In the genomic region with DNA sequence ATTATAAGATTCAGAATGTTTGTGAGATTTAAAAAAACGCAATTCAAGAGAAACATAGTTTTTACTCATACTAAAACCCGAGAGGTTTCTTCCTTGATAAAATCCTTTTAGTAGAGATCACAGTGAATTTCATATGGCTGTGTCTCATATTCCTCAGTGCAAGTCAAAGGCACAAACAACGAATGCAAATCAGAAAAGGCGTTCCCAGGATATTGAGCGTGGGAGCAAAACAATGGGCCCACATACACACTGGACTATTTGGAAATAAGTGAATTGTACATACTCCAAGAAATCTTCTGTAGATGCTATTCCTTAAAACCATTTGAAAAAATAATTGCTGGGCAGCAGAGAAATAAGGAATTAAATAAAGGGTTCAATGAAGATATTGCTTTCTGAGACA, we compare ENCODE assay signal across 2 cellular contexts.
TF ChIP-seq lines count a peak whose summit lies in the region.

No MANE protein-coding gene starts in this region.

TF ChIP-seq in IMR-90, 13 proteins besides CTCF, POLR2A, EP300 and RAD21:
- TF ChIP-seq BHLHE40 (IDR thresholded peaks at IDR 0.05; ENCODE audit: low read depth, low read length) (no peak), ELK1 (IDR thresholded peaks at IDR 0.05; ENCODE audit: borderline replicate concordance, low read depth, low read length) (no peak), NFE2L2 (IDR thresholded peaks at IDR 0.05; ENCODE audit: low read depth, low read length) (no peak), USF2 (IDR thresholded peaks at IDR 0.05; ENCODE audit: low read depth, low read length) (no peak), FOS (IDR thresholded peaks at IDR 0.05; ENCODE audit: low read depth, low read length) (no peak), CHD1 (IDR thresholded peaks at IDR 0.05; ENCODE audit: low read depth, low read length) (no peak), MAZ (IDR thresholded peaks at IDR 0.05; ENCODE audit: borderline replicate concordance, low read depth, low read length) (no peak), RFX5 (IDR thresholded peaks at IDR 0.05; ENCODE audit: low read depth, low read length) (no peak), CEBPB (IDR thresholded peaks at IDR 0.05; ENCODE audit: low read depth, low read length) (no peak), MXI1 (IDR thresholded peaks at IDR 0.05; ENCODE audit: borderline replicate concordance, low read depth, low read length) (no peak), MAFK (IDR thresholded peaks at IDR 0.05; ENCODE audit: low read depth, low read length) (no peak), RCOR1 (IDR thresholded peaks at IDR 0.05; ENCODE audit: insufficient replicate concordance, low read length) (no peak), SMC3 (IDR thresholded peaks at IDR 0.05; ENCODE audit: low read depth, low read length) (no peak)

TF ChIP-seq in WTC11, 78 proteins besides CTCF, POLR2A, EP300 and RAD21:
- TF ChIP-seq E2F4 (CRISPR knock-in tag; IDR thresholded peaks at IDR 0.05; ENCODE audit: borderline replicate concordance, low read depth) (no peak), EMX1 (CRISPR knock-in tag; IDR thresholded peaks at IDR 0.05) (no peak), TEAD1 (CRISPR knock-in tag; IDR thresholded peaks at IDR 0.05) (no peak), ATF2 (CRISPR knock-in tag; IDR thresholded peaks at IDR 0.05; ENCODE audit: borderline replicate concordance, low read depth) (no peak), ATF6 (CRISPR knock-in tag; IDR thresholded peaks at IDR 0.05) (no peak), JAZF1 (CRISPR knock-in tag; IDR thresholded peaks at IDR 0.05) (no peak), NR3C1 (CRISPR knock-in tag; conservative IDR thresholded peaks at IDR 0.05; ENCODE audit: low read depth) (no peak), ZBTB21 (CRISPR knock-in tag; IDR thresholded peaks at IDR 0.05; ENCODE audit: borderline replicate concordance) (no peak)
- TF ChIP-seq, protein P1, sequence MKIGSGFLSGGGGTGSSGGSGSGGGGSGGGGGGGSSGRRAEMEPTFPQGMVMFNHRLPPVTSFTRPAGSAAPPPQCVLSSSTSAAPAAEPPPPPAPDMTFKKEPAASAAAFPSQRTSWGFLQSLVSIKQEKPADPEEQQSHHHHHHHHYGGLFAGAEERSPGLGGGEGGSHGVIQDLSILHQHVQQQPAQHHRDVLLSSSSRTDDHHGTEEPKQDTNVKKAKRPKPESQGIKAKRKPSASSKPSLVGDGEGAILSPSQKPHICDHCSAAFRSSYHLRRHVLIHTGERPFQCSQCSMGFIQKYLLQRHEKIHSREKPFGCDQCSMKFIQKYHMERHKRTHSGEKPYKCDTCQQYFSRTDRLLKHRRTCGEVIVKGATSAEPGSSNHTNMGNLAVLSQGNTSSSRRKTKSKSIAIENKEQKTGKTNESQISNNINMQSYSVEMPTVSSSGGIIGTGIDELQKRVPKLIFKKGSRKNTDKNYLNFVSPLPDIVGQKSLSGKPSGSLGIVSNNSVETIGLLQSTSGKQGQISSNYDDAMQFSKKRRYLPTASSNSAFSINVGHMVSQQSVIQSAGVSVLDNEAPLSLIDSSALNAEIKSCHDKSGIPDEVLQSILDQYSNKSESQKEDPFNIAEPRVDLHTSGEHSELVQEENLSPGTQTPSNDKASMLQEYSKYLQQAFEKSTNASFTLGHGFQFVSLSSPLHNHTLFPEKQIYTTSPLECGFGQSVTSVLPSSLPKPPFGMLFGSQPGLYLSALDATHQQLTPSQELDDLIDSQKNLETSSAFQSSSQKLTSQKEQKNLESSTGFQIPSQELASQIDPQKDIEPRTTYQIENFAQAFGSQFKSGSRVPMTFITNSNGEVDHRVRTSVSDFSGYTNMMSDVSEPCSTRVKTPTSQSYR (CRISPR knock-in tag; IDR thresholded peaks at IDR 0.05), result no peak
- TF ChIP-seq, protein P2, sequence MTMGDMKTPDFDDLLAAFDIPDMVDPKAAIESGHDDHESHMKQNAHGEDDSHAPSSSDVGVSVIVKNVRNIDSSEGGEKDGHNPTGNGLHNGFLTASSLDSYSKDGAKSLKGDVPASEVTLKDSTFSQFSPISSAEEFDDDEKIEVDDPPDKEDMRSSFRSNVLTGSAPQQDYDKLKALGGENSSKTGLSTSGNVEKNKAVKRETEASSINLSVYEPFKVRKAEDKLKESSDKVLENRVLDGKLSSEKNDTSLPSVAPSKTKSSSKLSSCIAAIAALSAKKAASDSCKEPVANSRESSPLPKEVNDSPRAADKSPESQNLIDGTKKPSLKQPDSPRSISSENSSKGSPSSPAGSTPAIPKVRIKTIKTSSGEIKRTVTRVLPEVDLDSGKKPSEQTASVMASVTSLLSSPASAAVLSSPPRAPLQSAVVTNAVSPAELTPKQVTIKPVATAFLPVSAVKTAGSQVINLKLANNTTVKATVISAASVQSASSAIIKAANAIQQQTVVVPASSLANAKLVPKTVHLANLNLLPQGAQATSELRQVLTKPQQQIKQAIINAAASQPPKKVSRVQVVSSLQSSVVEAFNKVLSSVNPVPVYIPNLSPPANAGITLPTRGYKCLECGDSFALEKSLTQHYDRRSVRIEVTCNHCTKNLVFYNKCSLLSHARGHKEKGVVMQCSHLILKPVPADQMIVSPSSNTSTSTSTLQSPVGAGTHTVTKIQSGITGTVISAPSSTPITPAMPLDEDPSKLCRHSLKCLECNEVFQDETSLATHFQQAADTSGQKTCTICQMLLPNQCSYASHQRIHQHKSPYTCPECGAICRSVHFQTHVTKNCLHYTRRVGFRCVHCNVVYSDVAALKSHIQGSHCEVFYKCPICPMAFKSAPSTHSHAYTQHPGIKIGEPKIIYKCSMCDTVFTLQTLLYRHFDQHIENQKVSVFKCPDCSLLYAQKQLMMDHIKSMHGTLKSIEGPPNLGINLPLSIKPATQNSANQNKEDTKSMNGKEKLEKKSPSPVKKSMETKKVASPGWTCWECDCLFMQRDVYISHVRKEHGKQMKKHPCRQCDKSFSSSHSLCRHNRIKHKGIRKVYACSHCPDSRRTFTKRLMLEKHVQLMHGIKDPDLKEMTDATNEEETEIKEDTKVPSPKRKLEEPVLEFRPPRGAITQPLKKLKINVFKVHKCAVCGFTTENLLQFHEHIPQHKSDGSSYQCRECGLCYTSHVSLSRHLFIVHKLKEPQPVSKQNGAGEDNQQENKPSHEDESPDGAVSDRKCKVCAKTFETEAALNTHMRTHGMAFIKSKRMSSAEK (CRISPR knock-in tag; IDR thresholded peaks at IDR 0.05; ENCODE audit: borderline replicate concordance), result no peak
- TF ChIP-seq, protein P3, sequence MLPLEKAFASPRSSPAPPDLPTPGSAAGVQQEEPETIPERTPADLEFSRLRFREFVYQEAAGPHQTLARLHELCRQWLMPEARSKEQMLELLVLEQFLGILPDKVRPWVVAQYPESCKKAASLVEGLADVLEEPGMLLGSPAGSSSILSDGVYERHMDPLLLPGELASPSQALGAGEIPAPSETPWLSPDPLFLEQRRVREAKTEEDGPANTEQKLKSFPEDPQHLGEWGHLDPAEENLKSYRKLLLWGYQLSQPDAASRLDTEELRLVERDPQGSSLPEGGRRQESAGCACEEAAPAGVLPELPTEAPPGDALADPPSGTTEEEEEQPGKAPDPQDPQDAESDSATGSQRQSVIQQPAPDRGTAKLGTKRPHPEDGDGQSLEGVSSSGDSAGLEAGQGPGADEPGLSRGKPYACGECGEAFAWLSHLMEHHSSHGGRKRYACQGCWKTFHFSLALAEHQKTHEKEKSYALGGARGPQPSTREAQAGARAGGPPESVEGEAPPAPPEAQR (CRISPR knock-in tag; IDR thresholded peaks at IDR 0.05), result no peak
